In the genomic region with DNA sequence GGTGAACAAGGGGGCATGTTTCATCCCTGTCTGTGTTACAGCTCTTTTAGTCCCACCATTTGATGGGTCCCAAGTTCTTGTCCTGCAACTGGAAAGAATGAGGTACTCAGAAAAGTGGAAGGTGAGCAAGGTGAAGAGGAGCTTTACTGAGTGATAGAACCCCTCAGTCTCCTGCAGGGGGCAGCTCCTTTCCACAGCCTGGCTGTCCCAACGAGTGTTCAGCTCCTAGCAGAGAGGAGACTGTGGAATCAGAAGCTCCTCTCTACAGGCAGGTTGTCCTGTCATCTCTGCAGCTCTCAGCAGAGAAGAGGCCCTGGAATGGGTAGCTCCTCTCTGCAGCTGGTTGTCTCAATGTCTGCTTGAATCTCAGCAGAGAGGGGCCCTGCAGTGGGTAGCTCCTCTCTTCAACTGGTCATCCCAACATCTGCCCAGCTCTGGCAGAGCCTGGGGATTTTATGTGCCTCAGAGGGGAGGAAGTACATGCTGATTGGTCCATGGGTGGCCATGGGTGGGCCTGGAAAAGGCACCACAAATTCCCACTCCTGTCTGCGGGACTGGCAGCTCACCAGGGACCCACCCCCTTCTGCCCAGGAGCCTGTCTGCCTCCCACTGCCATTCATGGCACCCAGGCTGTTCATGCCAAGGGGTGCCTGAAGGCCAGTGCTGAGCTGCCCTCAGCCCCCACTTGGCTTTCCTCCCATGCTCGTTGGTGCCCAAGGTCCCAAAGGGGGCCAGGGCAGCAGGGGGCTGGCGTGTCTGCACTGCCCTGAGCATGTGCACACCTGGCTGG, we compare ENCODE assay signal across 12 cellular contexts. TPM values are rescaled to one million over a fixed set of nuclear protein-coding genes. Genes with fewer than 3 reads are reported as not detected.
DNase-seq lines count a peak whose midpoint lies in the region; ATAC-seq and TF ChIP-seq lines count a peak whose summit lies in the region.
"Had no signal": no experiment of that assay in that cellular context is flagged by ENCODE, and none has a peak within 500 bp of the region (broad histone marks: within the 10 kb centered on the region; RNA-seq: fewer than 3 reads in every experiment).

No MANE protein-coding gene starts in this region.

- CTCF ChIA-PET in HEK293 (lab: Yijun Ruan, JAX), result interaction anchor here (0.8 to 1.1 kb wide), 7 partner anchors 9 to 148 kb away, joined by 3 to 9 read pairs (median 4); no protein-coding TSS in a partner anchor

- H3K4me2 ChIP-seq in mesendoderm (ENCODE audit: low read length), result no peak overlapping the region

- H3K4me3 ChIP-seq in HEK293 (ENCODE audit: low read depth, low read length), result no peak overlapping the region
- no peak overlapping the region for H3K4me3 ChIP-seq in choroid plexus epithelial cell (ENCODE audit: low read depth, low read length)
- no peak overlapping the region for H3K4me3 ChIP-seq in mesendoderm (ENCODE audit: low read length)
- H3K4me3 ChIP-seq in testis, result no peak overlapping the region

- no peak overlapping the region for H2BK120ac ChIP-seq in mesendoderm (ENCODE audit: low read depth, low read length)

- H3K36me3 ChIP-seq in HEK293 (ENCODE audit: control insufficient read depth in 2 of 2, insufficient read depth in 1 of 2, low read length in 2 of 2) (no peaks in the 10 kb centered on the region), mesendoderm (ENCODE audit: control insufficient read depth, insufficient read depth, low read length) (no peaks in the 10 kb centered on the region), testis (ENCODE audit: low read depth, missing control alignments) (no peaks in the 10 kb centered on the region)

- H3K56ac ChIP-seq in mesendoderm (ENCODE audit: low read length), result no peak overlapping the region

- TF ChIP-seq POLR2A in testis (IDR thresholded peaks at IDR 0.05), result no peak

- ATAC-seq in GM19035 (IDR thresholded peaks at IDR 0.05; ENCODE audit: unreplicated experiment), result no peak
- ATAC-seq in HG02981 (IDR thresholded peaks at IDR 0.05; ENCODE audit: unreplicated experiment), result no peak
- ATAC-seq: stimulated activated naive B cell treated with anti-CD40 and anti-IgM and Interleukin-4, amounts not matched to agents 10 μg/mL and 1 μg/mL and 100 μg/mL, for 72 hours had no signal

- no peak overlapping the region for H3K9ac ChIP-seq in mesendoderm (ENCODE audit: low read length)

- no peak overlapping the region for H3K4ac ChIP-seq in mesendoderm (ENCODE audit: low read depth, low read length)

- intact Hi-C loops in testis (cut with DNase I; ENCODE audit: low total_unique reads), result no loop called here

- H3K4me1 ChIP-seq in HEK293 (ENCODE audit: control insufficient read depth, insufficient read depth, low read length), result no peaks in the 10 kb centered on the region
- H3K4me1 ChIP-seq in mesendoderm (ENCODE audit: control insufficient read depth, low read depth, low read length), result no peaks in the 10 kb centered on the region
- H3K4me1 ChIP-seq in testis, result no peaks in the 10 kb centered on the region

- no peak for TF ChIP-seq CTCF in HEK293 (tag by site-specific recombination; IDR thresholded peaks at IDR 0.05)
- TF ChIP-seq CTCF in choroid plexus epithelial cell (conservative IDR thresholded peaks at IDR 0.05; ENCODE audit: low read depth, low read length), result peak; percentile 64
- TF ChIP-seq CTCF in testis (IDR thresholded peaks at IDR 0.05), result no peak

- no peaks in the 10 kb centered on the region for H3K79me1 ChIP-seq in mesendoderm (ENCODE audit: low read length)

- no peak overlapping the region for H3K23ac ChIP-seq in mesendoderm (ENCODE audit: low read length)

- H4K5ac ChIP-seq in mesendoderm (ENCODE audit: low read length), result no peak overlapping the region

- H3K9me3 ChIP-seq in HEK293 (ENCODE audit: control insufficient read depth, insufficient read depth, low read depth, low read length), result no peaks in the 10 kb centered on the region
- no peaks in the 10 kb centered on the region for H3K9me3 ChIP-seq in testis

- H3K27ac ChIP-seq in HEK293 (ENCODE audit: extremely low read depth, low read depth, low read length), result no peak overlapping the region
- no peak overlapping the region for H3K27ac ChIP-seq in mesendoderm (ENCODE audit: low read depth, low read length)
- H3K27ac ChIP-seq in testis, result no peak overlapping the region

- H3K27me3 ChIP-seq in mesendoderm (ENCODE audit: insufficient read depth, low read length, poor library complexity) (no peaks in the 10 kb centered on the region), testis (no peaks in the 10 kb centered on the region)

- POLR2A ChIA-PET in HEK293 (lab: Yijun Ruan, JAX), result no interaction called here

- DNase-seq in ELR (ENCODE audit: low read depth) (peak; percentile 32), choroid plexus epithelial cell (ENCODE audit: low read depth) (peak; percentile 47), mesendoderm (peak; percentile 67), testis (no peak)
- DNase-seq: activated T-cell treated with anti-CD3 and anti-CD28 coated beads, Interleukin-2, amount 50 U/mL, for 1 hour; stimulated activated naive B cell treated with anti-CD40 and anti-IgM and Interleukin-4, amounts not matched to agents 10 μg/mL and 1 μg/mL and 100 μg/mL, for 72 hours had no signal

- no peaks in the 10 kb centered on the region for H3K79me2 ChIP-seq in mesendoderm (ENCODE audit: control insufficient read depth, insufficient read depth, low read length)

- no CpG with 5 or more reads among the region's 4 CpGs for WGBS in mesendoderm (ENCODE audit: extremely low coverage, insufficient coverage, low lambda C conversion rate)
- WGBS in testis, 2 donors, result 64 to 78% methylated on average over 3 to 4 of the region's 4 CpGs

- no peak overlapping the region for H2BK5ac ChIP-seq in mesendoderm (ENCODE audit: low read length)

- H4K8ac ChIP-seq in mesendoderm (ENCODE audit: low read depth, low read length), result no peak overlapping the region

- H2BK15ac ChIP-seq in mesendoderm (replicated peaks; ENCODE audit: low read depth), result no peak overlapping the region

- no peak overlapping the region for H2AK5ac ChIP-seq in mesendoderm (ENCODE audit: low read length)

- H3K18ac ChIP-seq in mesendoderm (ENCODE audit: low read length), result no peak overlapping the region

TF ChIP-seq in HEK293, 187 proteins besides CTCF, POLR2A, EP300 and RAD21:
- TF ChIP-seq KLF7 (tag by site-specific recombination; IDR thresholded peaks at IDR 0.05; ENCODE audit: borderline replicate concordance) (no peak), SETDB1 (IDR thresholded peaks at IDR 0.05; ENCODE audit: insufficient read length, low read length) (peak; percentile 17), ZNF341 (tag by site-specific recombination; IDR thresholded peaks at IDR 0.05; ENCODE audit: low read depth) (0 out of 2 replicates have a peak, but pooled peaks have one; percentile 13), ZNF654 (tag by site-specific recombination; IDR thresholded peaks at IDR 0.05; ENCODE audit: low read depth) (peak; percentile 13; the same call in 1 of the 2 replicates)

RNA-seq across cellular contexts. Expression of a gene that starts 25.7 kb away (rescaled TPM):
- 0.04 TPM for polyA plus RNA-seq in mesendoderm (2013, experiment 1 of 2)
- not detected for polyA plus RNA-seq in mesendoderm (2013, experiment 2 of 2)
- 1 to 10 TPM in 1 of 2 donors, under 1 TPM in 1; 0.81 to 1.2 TPM for total RNA-seq in testis
- polyA plus RNA-seq in testis (ENCODE audit: insufficient read depth, low read depth, low replicate concordance), result 1.1 TPM
- total RNA-seq: aorta, OCI-LY7 had no signal
- polyA plus RNA-seq: aorta, neural cell had no signal

RNA-seq across cellular contexts. Expression of a gene that starts 46.1 kb away (rescaled TPM):
- polyA plus RNA-seq in mesendoderm (2013, experiment 1 of 2), result 33.7 TPM
- polyA plus RNA-seq in mesendoderm (2013, experiment 2 of 2), result 35.5 TPM
- total RNA-seq in testis, result 10 to 100 TPM; 37.8 to 41.2 TPM
- 42.8 TPM for polyA plus RNA-seq in testis (ENCODE audit: insufficient read depth, low read depth, low replicate concordance)

RNA-seq across cellular contexts. Expression of a gene that starts 46.8 kb away (rescaled TPM):
- 39.6 TPM for polyA plus RNA-seq in mesendoderm (2013, experiment 1 of 2)
- 38.7 TPM for polyA plus RNA-seq in mesendoderm (2013, experiment 2 of 2)
- 10 to 100 TPM; 28.1 to 43.7 TPM for total RNA-seq in testis
- polyA plus RNA-seq in testis (ENCODE audit: insufficient read depth, low read depth, low replicate concordance), result 34.1 TPM
